Comparison of ENCODE assay signal across 23 cellular contexts in genomic region chr5:137470921-137471220, GRCh38. TPM values are rescaled to one million over a fixed set of nuclear protein-coding genes. Genes with fewer than 3 reads are reported as not detected.
"Had no signal": no experiment of that assay in that cellular context is flagged by ENCODE, and none has a peak within 500 bp of the region (broad histone marks: within the 10 kb centered on the region; RNA-seq: fewer than 3 reads in every experiment).

No MANE protein-coding gene starts in this region.

- H3K4me1 ChIP-seq: gastroesophageal sphincter, left ventricle myocardium inferior, parathyroid adenoma, right lobe of liver, uterus had no signal

- H3K27me3 ChIP-seq: right lobe of liver, testis, uterus had no signal

- ATAC-seq: activated CD4-positive, alpha-beta T cell treated with anti-CD3 and anti-CD28 coated beads for 36 hours; natural killer cell; right lobe of liver; stimulated activated naive B cell treated with anti-CD40 and anti-IgM and Interleukin-4, amounts not matched to agents 10 μg/mL and 1 μg/mL and 100 μg/mL, for 72 hours had no signal

- H3K4me1 Mint-ChIP-seq: activated B cell treated with CpG ODN at 0.5 μM for 24 hours; activated CD4-positive, alpha-beta T cell treated with anti-CD3 and anti-CD28 coated beads for 36 hours; activated naive CD8-positive, alpha-beta T cell treated with anti-CD3 and anti-CD28 coated beads for 36 hours; mesothelial cell of epicardium; natural killer cell; stimulated activated naive B cell treated with anti-CD40 and anti-IgM and Interleukin-4, amounts not matched to agents 10 μg/mL and 1 μg/mL and 100 μg/mL, for 72 hours had no signal

- H3K4me3 ChIP-seq: cardiac muscle cell, gastroesophageal sphincter, left ventricle myocardium inferior, right lobe of liver, testis, uterus had no signal

- H3K36me3 ChIP-seq: cardiac muscle cell, gastroesophageal sphincter, left ventricle myocardium inferior, right lobe of liver, uterus had no signal

- H3K27ac ChIP-seq: cardiac muscle cell, gastroesophageal sphincter, left ventricle myocardium inferior, parathyroid adenoma, right lobe of liver, uterus had no signal

- H3K4me3 Mint-ChIP-seq: activated B cell treated with CpG ODN at 0.5 μM for 24 hours; activated CD4-positive, alpha-beta T cell treated with anti-CD3 and anti-CD28 coated beads for 36 hours; activated naive CD8-positive, alpha-beta T cell treated with anti-CD3 and anti-CD28 coated beads for 36 hours; dendritic cell treated with granulocyte-macrophage colony-stimulating factor and Interleukin-4, amounts not matched to agents 40 ng/mL and 50 ng/mL, for 4 days; mesothelial cell of epicardium; natural killer cell; stimulated activated naive B cell treated with anti-CD40 and anti-IgM and Interleukin-4, amounts not matched to agents 10 μg/mL and 1 μg/mL and 100 μg/mL, for 72 hours had no signal

- DNase-seq: activated B cell treated with CpG ODN at 0.5 μM for 24 hours; activated CD4-positive, alpha-beta T cell treated with anti-CD3 and anti-CD28 coated beads for 36 hours; activated CD4-positive, alpha-beta T cell treated with anti-CD3 and anti-CD28 coated beads, Interleukin-2, amount 50 U/mL, for 48 hours; activated naive CD4-positive, alpha-beta T cell treated with Interleukin-2 at 50 U/mL for 16 hours; activated naive CD8-positive, alpha-beta T cell treated with anti-CD3 and anti-CD28 coated beads for 36 hours; activated T-cell treated with anti-CD3 and anti-CD28 coated beads, Interleukin-2, amount 50 U/mL, for 48 hours; effector CD4-positive, alpha-beta T cell; head of caudate nucleus; hypothalamus; left ventricle myocardium inferior; natural killer cell; right lobe of liver; stimulated activated CD4-positive, alpha-beta T cell treated with anti-CD3 and anti-CD28 coated beads, Interleukin-2, amount 100 ng/mL, for 48 hours; stimulated activated CD8-positive, alpha-beta memory T cell treated with anti-CD3 and anti-CD28 coated beads, Interleukin-4, amount 100 ng/mL, for 48 hours; stimulated activated naive B cell treated with anti-CD40 and anti-IgM and Interleukin-4, amounts not matched to agents 10 μg/mL and 1 μg/mL and 100 μg/mL, for 72 hours; T-helper 9 cell had no signal

- H3K36me3 Mint-ChIP-seq: activated naive CD8-positive, alpha-beta T cell treated with anti-CD3 and anti-CD28 coated beads for 36 hours; mesothelial cell of epicardium; natural killer cell; stimulated activated naive B cell treated with anti-CD40 and anti-IgM and Interleukin-4, amounts not matched to agents 10 μg/mL and 1 μg/mL and 100 μg/mL, for 72 hours had no signal

- H3K27ac Mint-ChIP-seq: activated B cell treated with CpG ODN at 0.5 μM for 24 hours; activated CD4-positive, alpha-beta T cell treated with anti-CD3 and anti-CD28 coated beads for 36 hours; activated naive CD8-positive, alpha-beta T cell treated with anti-CD3 and anti-CD28 coated beads for 36 hours; dendritic cell treated with granulocyte-macrophage colony-stimulating factor and Interleukin-4, amounts not matched to agents 40 ng/mL and 50 ng/mL, for 4 days; mesothelial cell of epicardium; natural killer cell; stimulated activated naive B cell treated with anti-CD40 and anti-IgM and Interleukin-4, amounts not matched to agents 10 μg/mL and 1 μg/mL and 100 μg/mL, for 72 hours had no signal

- H3K9me3 ChIP-seq: gastroesophageal sphincter, left ventricle myocardium inferior, right lobe of liver, testis, uterus had no signal

- H3K9me3 Mint-ChIP-seq: activated naive CD8-positive, alpha-beta T cell treated with anti-CD3 and anti-CD28 coated beads for 36 hours; dendritic cell treated with granulocyte-macrophage colony-stimulating factor and Interleukin-4, amounts not matched to agents 40 ng/mL and 50 ng/mL, for 4 days; natural killer cell had no signal

RNA-seq across cellular contexts. Expression of gene SPOCK1, which starts 28.3 kb away (rescaled TPM):
- total RNA-seq: activated B cell treated with CpG ODN at 0.5 μM for 24 hours; activated CD4-positive, alpha-beta T cell treated with anti-CD3 and anti-CD28 coated beads for 36 hours had no signal
